15 cellular contexts compared by ENCODE assay signal in the genomic region with DNA sequence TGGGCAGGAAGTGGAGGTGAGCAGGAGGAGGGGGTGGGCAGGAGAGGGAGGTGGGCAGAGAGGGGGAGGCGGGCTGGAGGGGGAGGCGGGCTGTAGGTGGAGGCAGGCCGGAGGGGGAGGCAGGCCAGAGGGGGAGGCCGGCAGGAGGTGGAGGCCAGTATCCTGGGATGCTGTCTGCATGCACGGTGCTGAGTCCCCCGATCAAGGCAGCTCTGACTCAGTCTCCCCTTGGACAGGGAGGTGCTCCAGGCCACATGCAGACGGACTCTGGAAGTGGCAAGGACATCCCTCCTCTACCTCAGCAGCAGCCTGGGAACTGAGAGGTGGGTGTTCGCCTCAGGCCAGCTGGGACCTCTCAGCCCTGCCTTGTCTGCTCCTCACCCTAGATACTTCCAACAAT. TPM values are rescaled to one million over a fixed set of nuclear protein-coding genes. Genes with fewer than 3 reads are reported as not detected.
"Had no signal": no experiment of that assay in that cellular context is flagged by ENCODE, and none has a peak within 500 bp of the region (broad histone marks: within the 10 kb centered on the region; RNA-seq: fewer than 3 reads in every experiment).

No MANE protein-coding gene starts in this region.

- H3K9me3 Mint-ChIP-seq: natural killer cell treated with Interleukin-12 subunit alpha and Interleukin-12 subunit beta and Interleukin-15 and Interleukin-18, amount 100 ng/mL, for 72 hours; stimulated activated naive B cell treated with anti-CD40 and anti-IgM and Interleukin-4, amounts not matched to agents 10 μg/mL and 1 μg/mL and 100 μg/mL, for 72 hours had no signal

- H3K4me3 ChIP-seq: esophagus squamous epithelium, left lung, lower lobe of right lung, skin epidermis, suprapubic skin, tibial artery, upper lobe of right lung had no signal

- H3K27me3 ChIP-seq: esophagus squamous epithelium, left lung, suprapubic skin, tibial artery, upper lobe of right lung had no signal

- DNase-seq: activated gamma-delta T cell; esophagus squamous epithelium; foreskin melanocyte; stimulated activated naive B cell treated with anti-CD40 and anti-IgM and Interleukin-4, amounts not matched to agents 10 μg/mL and 1 μg/mL and 100 μg/mL, for 72 hours; upper lobe of right lung had no signal

- H3K36me3 ChIP-seq: WERI-Rb-1 had no signal

- H3K27ac ChIP-seq: epithelial cell of prostate, esophagus squamous epithelium, left lung, lower lobe of right lung, suprapubic skin, tibial artery, upper lobe of right lung, WERI-Rb-1 had no signal

- H3K4me1 ChIP-seq: left lung, lower lobe of right lung, upper lobe of right lung had no signal

- H3K4me3 Mint-ChIP-seq: activated naive CD8-positive, alpha-beta T cell; natural killer cell treated with Interleukin-12 subunit alpha and Interleukin-12 subunit beta and Interleukin-15 and Interleukin-18, amount 100 ng/mL, for 72 hours had no signal

- H3K27me3 Mint-ChIP-seq: activated naive CD8-positive, alpha-beta T cell; natural killer cell treated with Interleukin-12 subunit alpha and Interleukin-12 subunit beta and Interleukin-15 and Interleukin-18, amount 100 ng/mL, for 72 hours; stimulated activated naive B cell treated with anti-CD40 and anti-IgM and Interleukin-4, amounts not matched to agents 10 μg/mL and 1 μg/mL and 100 μg/mL, for 72 hours had no signal

- H3K9me3 ChIP-seq: esophagus squamous epithelium, left lung, lower lobe of right lung, suprapubic skin, tibial artery, upper lobe of right lung had no signal

RNA-seq across cellular contexts. Expression of a gene that starts 27.1 kb away (rescaled TPM):
- total RNA-seq: osteocyte had no signal
